2 cellular contexts compared by ENCODE assay signal in genomic region chr2:130967020-130967495, GRCh38.
TF ChIP-seq lines count a peak whose summit lies in the region.

No MANE protein-coding gene starts in this region.

TF ChIP-seq in HepG2, 621 proteins besides CTCF, POLR2A, EP300 and RAD21:
- TF ChIP-seq MAFK (conservative IDR thresholded peaks at IDR 0.05 in 1 of 2, IDR thresholded peaks at IDR 0.05 in 1 of 2; ENCODE audit: low read length in 2 of 2) (peak; percentile 74 to 80), MAFF (IDR thresholded peaks at IDR 0.05; ENCODE audit: low read depth, low read length) (peak; percentile 64), BRD4 (CRISPR knock-in tag; IDR thresholded peaks at IDR 0.05) (no peak), SMC3 (IDR thresholded peaks at IDR 0.05; ENCODE audit: low read length) (no peak)

TF ChIP-seq in H1, 55 proteins besides CTCF, POLR2A, EP300 and RAD21 (continued from another document):
- TF ChIP-seq HDAC2 (IDR thresholded peaks at IDR 0.05; ENCODE audit: borderline replicate concordance in 1 of 2, low read depth in 2 of 2, low read length in 2 of 2) = 0 out of 4 replicates have a peak, but pooled peaks of 1 of the 2 experiments have one; percentile 4
- no peak for TF ChIP-seq NANOG (IDR thresholded peaks at IDR 0.05; ENCODE audit: insufficient read depth, low read depth, low read length, poor library complexity, severe bottlenecking)
- TF ChIP-seq CEBPB (IDR thresholded peaks at IDR 0.05; ENCODE audit: low read depth, low read length) = no peak
- TF ChIP-seq JUND (IDR thresholded peaks at IDR 0.05; ENCODE audit: low read length) = no peak
- no peak for TF ChIP-seq POU5F1 (IDR thresholded peaks at IDR 0.05; ENCODE audit: low read depth, low read length)
- TF ChIP-seq MAFK (IDR thresholded peaks at IDR 0.05; ENCODE audit: low read depth, low read length) = no peak; the same call in 1 of the 2 replicates
- no peak for TF ChIP-seq SP2 (IDR thresholded peaks at IDR 0.05; ENCODE audit: low read length)
- TF ChIP-seq, protein P1, sequence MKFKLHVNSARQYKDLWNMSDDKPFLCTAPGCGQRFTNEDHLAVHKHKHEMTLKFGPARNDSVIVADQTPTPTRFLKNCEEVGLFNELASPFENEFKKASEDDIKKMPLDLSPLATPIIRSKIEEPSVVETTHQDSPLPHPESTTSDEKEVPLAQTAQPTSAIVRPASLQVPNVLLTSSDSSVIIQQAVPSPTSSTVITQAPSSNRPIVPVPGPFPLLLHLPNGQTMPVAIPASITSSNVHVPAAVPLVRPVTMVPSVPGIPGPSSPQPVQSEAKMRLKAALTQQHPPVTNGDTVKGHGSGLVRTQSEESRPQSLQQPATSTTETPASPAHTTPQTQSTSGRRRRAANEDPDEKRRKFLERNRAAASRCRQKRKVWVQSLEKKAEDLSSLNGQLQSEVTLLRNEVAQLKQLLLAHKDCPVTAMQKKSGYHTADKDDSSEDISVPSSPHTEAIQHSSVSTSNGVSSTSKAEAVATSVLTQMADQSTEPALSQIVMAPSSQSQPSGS (IDR thresholded peaks at IDR 0.05; ENCODE audit: low read length) = no peak
